Comparison of ENCODE assay signal across 24 cellular contexts in the genomic region with DNA sequence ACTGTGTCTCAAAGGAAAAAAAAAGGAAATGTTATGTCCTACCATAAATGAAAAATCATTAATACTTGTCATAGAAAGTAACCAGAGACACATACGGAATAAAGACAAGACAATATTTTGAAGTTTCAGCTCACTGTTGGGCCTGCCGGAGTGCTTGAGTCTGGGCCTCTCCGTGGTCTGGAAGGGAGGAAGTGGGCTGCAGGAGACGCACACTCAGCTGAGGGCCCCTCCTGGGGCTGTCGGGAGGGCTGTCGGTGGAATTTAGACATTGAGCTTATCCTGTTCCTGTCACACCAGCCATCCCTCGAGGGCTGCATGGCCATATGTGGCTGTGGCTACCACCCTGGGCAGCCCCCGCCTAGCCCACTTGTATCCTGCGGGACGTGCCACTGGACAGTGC.
DNase-seq lines count a peak whose midpoint lies in the region; ATAC-seq and TF ChIP-seq lines count a peak whose summit lies in the region.
"Had no signal": no experiment of that assay in that cellular context is flagged by ENCODE, and none has a peak within 500 bp of the region (broad histone marks: within the 10 kb centered on the region; RNA-seq: fewer than 3 reads in every experiment).

No MANE protein-coding gene starts in this region.

- peaks cover 20% of the 10 kb centered on the region for H3K36me3 Mint-ChIP-seq in activated naive CD8-positive, alpha-beta T cell treated with anti-CD3 and anti-CD28 coated beads for 36 hours
- peaks cover 39% of the 10 kb centered on the region for H3K36me3 Mint-ChIP-seq in activated naive CD8-positive, alpha-beta T cell treated with anti-CD3 and anti-CD28 coated beads, Interleukin-2, amount 50 U/mL, for 24 hours (ENCODE audit: low read depth)
- H3K36me3 Mint-ChIP-seq in activated B cell treated with CpG ODN at 0.5 μM for 24 hours (ENCODE audit: low read depth) = peaks cover 68% of the 10 kb centered on the region
- peaks cover 35% of the 10 kb centered on the region for H3K36me3 Mint-ChIP-seq in mesothelial cell of epicardium

- no peaks in the 10 kb centered on the region for H3K9me3 Mint-ChIP-seq in activated naive CD8-positive, alpha-beta T cell treated with anti-CD3 and anti-CD28 coated beads for 36 hours
- no peaks in the 10 kb centered on the region for H3K9me3 Mint-ChIP-seq in activated naive CD8-positive, alpha-beta T cell treated with anti-CD3 and anti-CD28 coated beads, Interleukin-2, amount 50 U/mL, for 24 hours
- H3K9me3 Mint-ChIP-seq in activated B cell treated with CpG ODN at 0.5 μM for 24 hours (no peaks in the 10 kb centered on the region), mesothelial cell of epicardium (no peaks in the 10 kb centered on the region)
- H3K9me3 Mint-ChIP-seq: activated T-helper 1 cell treated with anti-CD3 and anti-CD28 coated beads, Interleukin-12 subunit alpha, Interleukin-12 subunit beta, Interleukin-2, Interleukin-4 antibody, amounts not matched to agents 30 ng/mL and 10 ng/mL and 1 ng/mL, durations not matched to agents 14 hours and 24 hours and 36 hours; nephron; T-helper 1 cell treated with Interleukin-12 subunit alpha and Interleukin-12 subunit beta and Interleukin-4 antibody, amounts not matched to agents 30 μg/mL and 1 μg/mL, for 36 hours had no signal

- ATAC-seq in activated naive CD8-positive, alpha-beta T cell treated with anti-CD3 and anti-CD28 coated beads, Interleukin-2, amount 50 U/mL, for 24 hours = no peak
- no peak for ATAC-seq in activated B cell treated with CpG ODN at 0.5 μM for 24 hours (ENCODE audit: low read depth)
- ATAC-seq in HG03025 (IDR thresholded peaks at IDR 0.05; ENCODE audit: low FRiP score, unreplicated experiment) = no peak
- ATAC-seq: HepG2, lower lobe of right lung had no signal

- intact Hi-C loops in activated B cell treated with CpG ODN at 0.5 μM for 24 hours (cut with micrococcal nuclease) = no loop called here

- DNase-seq in activated naive CD8-positive, alpha-beta T cell treated with anti-CD3 and anti-CD28 coated beads for 36 hours = no peak
- DNase-seq in activated naive CD8-positive, alpha-beta T cell treated with anti-CD3 and anti-CD28 coated beads, Interleukin-2, amount 50 U/mL, for 24 hours = no peak
- DNase-seq in Kasumi-1 (lab: John Stamatoyannopoulos, UW) (peak; percentile 66 to 81), activated B cell treated with CpG ODN at 0.5 μM for 24 hours (no peak), mesothelial cell of epicardium (ENCODE audit: low spot score in 2 of 2, unreplicated experiment in 2 of 2) (no peak), HT-29 (ENCODE audit: low spot score) (no peak)
- no peak for DNase-seq in stimulated activated CD4-positive, alpha-beta T cell treated with anti-CD3 and anti-CD28 coated beads, Interleukin-15, amount 100 ng/mL, for 24 hours
- DNase-seq: activated CD4-positive, alpha-beta T cell treated with anti-CD3 and anti-CD28 coated beads for 4 hours; Calu3; central memory CD4-positive, alpha-beta T cell; DMS79 treated with DMSO at 0.1 percent for 48 hours; GM23248; lower lobe of right lung; NCI-H1436; NCI-H2081 treated with DMSO at 0.1 percent for 48 hours; NCI-H345; stimulated activated CD8-positive, alpha-beta memory T cell treated with anti-CD3 and anti-CD28 coated beads, Interleukin-4, amount 100 ng/mL, for 48 hours; trophoblast cell had no signal

- H3K27ac Mint-ChIP-seq in activated naive CD8-positive, alpha-beta T cell treated with anti-CD3 and anti-CD28 coated beads for 36 hours = peak overlapping the region; percentile 64
- H3K27ac Mint-ChIP-seq in activated naive CD8-positive, alpha-beta T cell treated with anti-CD3 and anti-CD28 coated beads, Interleukin-2, amount 50 U/mL, for 24 hours = no peak overlapping the region
- H3K27ac Mint-ChIP-seq in activated B cell treated with CpG ODN at 0.5 μM for 24 hours (peak overlapping the region; percentile 24), mesothelial cell of epicardium (no peak overlapping the region)
- H3K27ac Mint-ChIP-seq: activated naive CD8-positive, alpha-beta T cell; activated T-helper 1 cell treated with anti-CD3 and anti-CD28 coated beads, Interleukin-12 subunit alpha, Interleukin-12 subunit beta, Interleukin-2, Interleukin-4 antibody, amounts not matched to agents 30 ng/mL and 10 ng/mL and 1 ng/mL, durations not matched to agents 14 hours and 24 hours and 36 hours; nephron; T-helper 1 cell treated with Interleukin-12 subunit alpha and Interleukin-12 subunit beta and Interleukin-4 antibody, amounts not matched to agents 30 μg/mL and 1 μg/mL, for 36 hours had no signal

- POLR2A ChIA-PET in activated B cell treated with CpG ODN at 0.5 μM for 24 hours (lab: Charles Lee) = no interaction called here

- no peak overlapping the region for H3K4me3 Mint-ChIP-seq in activated naive CD8-positive, alpha-beta T cell treated with anti-CD3 and anti-CD28 coated beads for 36 hours
- no peak overlapping the region for H3K4me3 Mint-ChIP-seq in activated naive CD8-positive, alpha-beta T cell treated with anti-CD3 and anti-CD28 coated beads, Interleukin-2, amount 50 U/mL, for 24 hours
- H3K4me3 Mint-ChIP-seq in activated B cell treated with CpG ODN at 0.5 μM for 24 hours = no peak overlapping the region
- no peak overlapping the region for H3K4me3 Mint-ChIP-seq in mesothelial cell of epicardium
- H3K4me3 Mint-ChIP-seq: activated naive CD8-positive, alpha-beta T cell; activated T-helper 1 cell treated with anti-CD3 and anti-CD28 coated beads, Interleukin-12 subunit alpha, Interleukin-12 subunit beta, Interleukin-2, Interleukin-4 antibody, amounts not matched to agents 30 ng/mL and 10 ng/mL and 1 ng/mL, durations not matched to agents 14 hours and 24 hours and 36 hours; nephron; T-helper 1 cell treated with Interleukin-12 subunit alpha and Interleukin-12 subunit beta and Interleukin-4 antibody, amounts not matched to agents 30 μg/mL and 1 μg/mL, for 36 hours had no signal

- H3K27me3 Mint-ChIP-seq in activated naive CD8-positive, alpha-beta T cell treated with anti-CD3 and anti-CD28 coated beads for 36 hours = no peaks in the 10 kb centered on the region
- no peaks in the 10 kb centered on the region for H3K27me3 Mint-ChIP-seq in activated naive CD8-positive, alpha-beta T cell treated with anti-CD3 and anti-CD28 coated beads, Interleukin-2, amount 50 U/mL, for 24 hours
- H3K27me3 Mint-ChIP-seq in activated B cell treated with CpG ODN at 0.5 μM for 24 hours (no peaks in the 10 kb centered on the region), mesothelial cell of epicardium (ENCODE audit: low read depth) (no peaks in the 10 kb centered on the region)
- H3K27me3 Mint-ChIP-seq: activated naive CD8-positive, alpha-beta T cell had no signal

- CTCF ChIA-PET in activated B cell treated with CpG ODN at 0.5 μM for 24 hours (lab: Charles Lee) = interaction anchor here (0.6 kb wide), 1 partner anchor 27 kb away, joined by 3 read pairs; no protein-coding TSS in a partner anchor

- TF ChIP-seq CTCF in activated B cell treated with CpG ODN at 0.5 μM for 24 hours (IDR thresholded peaks at IDR 0.05) (no peak), mesothelial cell of epicardium (IDR thresholded peaks at IDR 0.05; ENCODE audit: unreplicated experiment) (no peak)

- H3K4me1 Mint-ChIP-seq in activated naive CD8-positive, alpha-beta T cell treated with anti-CD3 and anti-CD28 coated beads for 36 hours = peaks cover 24% of the 10 kb centered on the region
- H3K4me1 Mint-ChIP-seq in activated naive CD8-positive, alpha-beta T cell treated with anti-CD3 and anti-CD28 coated beads, Interleukin-2, amount 50 U/mL, for 24 hours = peaks cover 27% of the 10 kb centered on the region
- H3K4me1 Mint-ChIP-seq in activated B cell treated with CpG ODN at 0.5 μM for 24 hours = peaks cover 47% of the 10 kb centered on the region
- no peaks in the 10 kb centered on the region for H3K4me1 Mint-ChIP-seq in mesothelial cell of epicardium
- H3K4me1 Mint-ChIP-seq: nephron had no signal

Comparison
In these comparisons a context has a peak if more than half of its experiments do, and no peak if none do; other contexts are left out.
1. H3K27ac Mint-ChIP-seq: peak in activated naive CD8-positive, alpha-beta T cell treated with anti-CD3 and anti-CD28 coated beads for 36 hours (single experiment) and activated B cell treated with CpG ODN at 0.5 μM for 24 hours (single experiment); none in activated naive CD8-positive, alpha-beta T cell treated with anti-CD3 and anti-CD28 coated beads, Interleukin-2, amount 50 U/mL, for 24 hours (single experiment) and mesothelial cell of epicardium (single experiment).
2. DNase-seq: peak in Kasumi-1 (2 of 2); none in activated naive CD8-positive, alpha-beta T cell treated with anti-CD3 and anti-CD28 coated beads for 36 hours (single experiment), activated naive CD8-positive, alpha-beta T cell treated with anti-CD3 and anti-CD28 coated beads, Interleukin-2, amount 50 U/mL, for 24 hours (single experiment), activated B cell treated with CpG ODN at 0.5 μM for 24 hours (single experiment), stimulated activated CD4-positive, alpha-beta T cell treated with anti-CD3 and anti-CD28 coated beads, Interleukin-15, amount 100 ng/mL, for 24 hours (single experiment), mesothelial cell of epicardium (0 of 2) and HT-29 (single experiment).